ENCODE assay signal across 7 cellular contexts in the genomic region with DNA sequence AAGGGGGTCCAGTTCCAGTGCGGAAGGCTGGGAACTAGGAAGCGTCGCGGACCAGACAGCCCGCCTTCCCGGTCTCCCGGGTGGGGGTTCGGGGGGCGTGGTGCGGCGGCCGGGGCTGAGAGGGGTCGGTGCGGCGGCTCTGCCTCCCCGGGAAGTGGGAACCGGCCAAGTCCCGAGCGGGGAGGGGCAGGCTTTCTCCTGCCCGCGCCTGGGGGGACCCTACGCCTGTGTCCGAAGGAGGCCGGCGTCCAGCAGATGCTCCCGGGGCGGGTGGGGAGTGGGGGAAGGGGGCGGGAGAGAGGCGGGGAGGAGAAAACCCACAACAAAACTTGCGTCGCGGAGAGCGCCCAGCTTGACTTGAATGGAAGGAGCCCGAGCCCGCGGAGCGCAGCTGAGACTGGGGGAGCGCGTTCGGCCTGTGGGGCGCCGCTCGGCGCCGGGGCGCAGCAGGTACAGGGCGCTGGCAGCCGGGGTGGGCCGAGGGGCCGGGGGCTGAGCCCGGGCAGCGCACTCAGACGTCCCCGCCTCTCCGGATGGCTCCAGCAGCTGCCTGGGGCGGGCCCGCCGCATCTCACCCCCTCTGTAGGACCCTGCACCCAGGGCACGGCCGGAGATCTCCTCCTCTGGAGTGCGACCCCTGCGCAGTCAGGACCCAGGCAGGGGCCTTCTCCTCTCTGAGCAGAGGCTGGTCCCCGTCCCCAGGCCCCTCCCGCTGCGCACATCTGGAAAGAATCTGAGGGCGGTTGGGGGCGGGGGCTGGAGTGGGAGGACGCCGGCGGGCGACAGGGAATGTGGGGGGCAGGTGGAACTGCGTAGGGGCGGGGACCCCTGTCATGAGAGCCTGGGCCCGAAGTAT. TPM values are rescaled to one million over a fixed set of nuclear protein-coding genes. Genes with fewer than 3 reads are reported as not detected.
A peak's percentile ranks its signal among the peaks of the same experiment; 100 is the strongest.
DNase-seq lines count a peak whose midpoint lies in the region; ATAC-seq and TF ChIP-seq lines count a peak whose summit lies in the region.

A gene with protein sequence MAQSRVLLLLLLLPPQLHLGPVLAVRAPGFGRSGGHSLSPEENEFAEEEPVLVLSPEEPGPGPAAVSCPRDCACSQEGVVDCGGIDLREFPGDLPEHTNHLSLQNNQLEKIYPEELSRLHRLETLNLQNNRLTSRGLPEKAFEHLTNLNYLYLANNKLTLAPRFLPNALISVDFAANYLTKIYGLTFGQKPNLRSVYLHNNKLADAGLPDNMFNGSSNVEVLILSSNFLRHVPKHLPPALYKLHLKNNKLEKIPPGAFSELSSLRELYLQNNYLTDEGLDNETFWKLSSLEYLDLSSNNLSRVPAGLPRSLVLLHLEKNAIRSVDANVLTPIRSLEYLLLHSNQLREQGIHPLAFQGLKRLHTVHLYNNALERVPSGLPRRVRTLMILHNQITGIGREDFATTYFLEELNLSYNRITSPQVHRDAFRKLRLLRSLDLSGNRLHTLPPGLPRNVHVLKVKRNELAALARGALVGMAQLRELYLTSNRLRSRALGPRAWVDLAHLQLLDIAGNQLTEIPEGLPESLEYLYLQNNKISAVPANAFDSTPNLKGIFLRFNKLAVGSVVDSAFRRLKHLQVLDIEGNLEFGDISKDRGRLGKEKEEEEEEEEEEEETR (plus strand): TSS at position 355 of the 856 bp plus-strand sequence. CDS start 7,643 bp downstream, outside the sequence.

- H3K27me3 ChIP-seq in hepatocyte: peaks cover 57% of the 10 kb centered on the region

- no peak within 1 kb of the TSS for H3K27ac Mint-ChIP-seq in activated naive CD8-positive, alpha-beta T cell

- H2AFZ ChIP-seq in hepatocyte: peak within 1 kb of the TSS; percentile 51

- 3% methylated on average over 15 of the region's 74 CpGs for WGBS in hepatocyte (ENCODE audit: low lambda C conversion rate, missing lambda C conversion rate)

- H3K36me3 Mint-ChIP-seq in activated naive CD8-positive, alpha-beta T cell: no peaks in the 10 kb centered on the region

- peaks cover 15% of the 10 kb centered on the region for H3K27me3 Mint-ChIP-seq in activated naive CD8-positive, alpha-beta T cell

- intact Hi-C loops in sciatic nerve (cut with DNase I): no loop called here

- H3K4me3 ChIP-seq in HFF-Myc (replicated peaks; ENCODE audit: low read depth, low read length) (peak within 1 kb of the TSS; percentile 51), hepatocyte (peak within 1 kb of the TSS; percentile 68)

- peak within 1 kb of the TSS; percentile 99 for H3K4me2 ChIP-seq in hepatocyte

- H3K27ac ChIP-seq in hepatocyte: peak within 1 kb of the TSS; percentile 11

- H3K4me1 Mint-ChIP-seq in activated naive CD8-positive, alpha-beta T cell (ENCODE audit: low read depth): peaks cover 8% of the 10 kb centered on the region

- DNase-seq in HFF-Myc (ENCODE audit: extremely low read depth, low read depth) (no peak), hepatocyte (ENCODE audit: low spot score) (peak; percentile 48), sciatic nerve (ENCODE audit: low spot score) (peak; percentile 88), superior temporal gyrus (ENCODE audit: extremely low spot score) (no peak), NCI-H2171 (lab: John Stamatoyannopoulos, UW) (no peak), SIG-M5 (lab: John Stamatoyannopoulos, UW) (no peak)

- no peak for TF ChIP-seq CTCF in HFF-Myc (IDR thresholded peaks at IDR 0.05; ENCODE audit: low read depth, low read length, missing control alignments)
- TF ChIP-seq CTCF in hepatocyte (IDR thresholded peaks at IDR 0.05; ENCODE audit: poor library complexity): peak; percentile 7

- H4K20me1 ChIP-seq in hepatocyte (ENCODE audit: insufficient read depth, poor library complexity, severe bottlenecking): no peaks in the 10 kb centered on the region

- H3K4me3 Mint-ChIP-seq in activated naive CD8-positive, alpha-beta T cell: peak within 1 kb of the TSS; percentile 67

- H3K36me3 ChIP-seq in hepatocyte (replicated peaks; ENCODE audit: insufficient read depth, low read depth): no peaks in the 10 kb centered on the region

- no peaks in the 10 kb centered on the region for H3K9me3 Mint-ChIP-seq in activated naive CD8-positive, alpha-beta T cell (ENCODE audit: low read depth)

- ATAC-seq in sciatic nerve: peak; percentile 65

- no peaks in the 10 kb centered on the region for H3K9me2 ChIP-seq in hepatocyte (replicated peaks; ENCODE audit: insufficient read depth)

- H3K4me1 ChIP-seq in hepatocyte (ENCODE audit: insufficient read depth): peaks cover 19% of the 10 kb centered on the region

- no peaks in the 10 kb centered on the region for H3K79me2 ChIP-seq in hepatocyte

- H3K9me3 ChIP-seq in hepatocyte (ENCODE audit: low read depth): no peaks in the 10 kb centered on the region

RNA-seq across cellular contexts. Expression of the gene that starts here (rescaled TPM):
- total RNA-seq in hepatocyte (2.1 and 3.9 TPM in 2 replicates), sciatic nerve (222 TPM)
- 4.9 and 9.2 TPM in 2 replicates for polyA plus RNA-seq in hepatocyte

Comparison
In these comparisons a context has a peak if more than half of its experiments do, and no peak if none do; other contexts are left out.
1. RNA of the gene that starts here (total RNA-seq): 222 TPM in sciatic nerve (single experiment); 2.1 to 3.9 TPM in hepatocyte; every median in the first group is over 10 times any median in the second.
2. DNase-seq: peak in hepatocyte (single experiment) and sciatic nerve (single experiment); none in HFF-Myc (single experiment), superior temporal gyrus (single experiment), NCI-H2171 (single experiment) and SIG-M5 (single experiment).